8 cellular contexts compared by ENCODE assay signal in genomic region chrX:106612403-106612789, GRCh38. TPM values are rescaled to one million over a fixed set of nuclear protein-coding genes. Genes with fewer than 3 reads are reported as not detected.
DNase-seq lines count a peak whose midpoint lies in the region; ATAC-seq and TF ChIP-seq lines count a peak whose summit lies in the region.

No MANE protein-coding gene starts in this region.

- no peaks in the 10 kb centered on the region for H3K79me2 ChIP-seq in hepatocyte

- no peaks in the 10 kb centered on the region for H4K20me1 ChIP-seq in hepatocyte (ENCODE audit: insufficient read depth, poor library complexity, severe bottlenecking)

- H3K4me1 Mint-ChIP-seq in activated B cell treated with CpG ODN at 0.5 μM for 24 hours = peaks cover 16% of the 10 kb centered on the region

- CTCF ChIA-PET in activated B cell treated with CpG ODN at 0.5 μM for 24 hours (lab: Charles Lee) = interaction anchor here (1.1 kb wide), 1 partner anchor 129 kb away, joined by 3 read pairs; no protein-coding TSS in a partner anchor

- no peaks in the 10 kb centered on the region for H3K27me3 ChIP-seq in hepatocyte
- H3K27me3 ChIP-seq in skeletal muscle satellite cell (ENCODE audit: control insufficient read depth, insufficient read depth, low read length) = peaks cover 7% of the 10 kb centered on the region

- POLR2A ChIA-PET in activated B cell treated with CpG ODN at 0.5 μM for 24 hours (lab: Charles Lee) = interaction anchor here (1.6 kb wide), 1 partner anchor 1479 kb away, joined by 6 read pairs; the partner anchor contains the start of genes ATG4A and PSMD10

- H3K27me3 Mint-ChIP-seq in activated B cell treated with CpG ODN at 0.5 μM for 24 hours = no peaks in the 10 kb centered on the region

- intact Hi-C loops in activated B cell treated with CpG ODN at 0.5 μM for 24 hours (cut with micrococcal nuclease) = loop anchor here (5.0 kb wide), 3 partner anchors 190 to 595 kb away; partner anchors contain the start of genes DNAAF6, MORC4, NUP62CL and TBC1D8B

- H3K4me3 Mint-ChIP-seq in activated B cell treated with CpG ODN at 0.5 μM for 24 hours = peak overlapping the region; percentile 93

- H3K4me2 ChIP-seq in hepatocyte (peak overlapping the region; percentile 87), skeletal muscle satellite cell (ENCODE audit: low read length) (peak overlapping the region; percentile 85)

- H3K4me3 ChIP-seq in hepatocyte (peak overlapping the region; percentile 28), skeletal muscle satellite cell (ENCODE audit: low read length) (peak overlapping the region; percentile 73)

- peak overlapping the region; percentile 70 for H3K9ac ChIP-seq in skeletal muscle satellite cell (ENCODE audit: low read depth, low read length)

- TF ChIP-seq CTCF in 22Rv1 (IDR thresholded peaks at IDR 0.05) (no peak), activated B cell treated with CpG ODN at 0.5 μM for 24 hours (IDR thresholded peaks at IDR 0.05) (no peak), hepatocyte (IDR thresholded peaks at IDR 0.05; ENCODE audit: poor library complexity) (no peak)

- H3K4me1 ChIP-seq in hepatocyte (ENCODE audit: insufficient read depth) (no peaks in the 10 kb centered on the region), skeletal muscle satellite cell (ENCODE audit: control insufficient read depth, insufficient read depth, low read length) (no peaks in the 10 kb centered on the region)

- 63% methylated on average over 10 of the region's 10 CpGs for WGBS in hepatocyte (ENCODE audit: low lambda C conversion rate, missing lambda C conversion rate)

- DNase-seq in activated B cell treated with CpG ODN at 0.5 μM for 24 hours = no peak
- DNase-seq in hepatocyte (ENCODE audit: low spot score) = peak; percentile 13
- no peak for DNase-seq in NCI-H1048 (lab: John Stamatoyannopoulos, UW)
- DNase-seq in activated CD4-positive, alpha-beta T cell treated with anti-CD3 and anti-CD28 coated beads for 48 hours = no peak

- H3K36me3 Mint-ChIP-seq in activated B cell treated with CpG ODN at 0.5 μM for 24 hours (ENCODE audit: low read depth) = peaks cover 5% of the 10 kb centered on the region

- H3K9me3 Mint-ChIP-seq in activated B cell treated with CpG ODN at 0.5 μM for 24 hours = no peaks in the 10 kb centered on the region

- peak overlapping the region; percentile 80 for H3K27ac Mint-ChIP-seq in activated B cell treated with CpG ODN at 0.5 μM for 24 hours

- H3K9me3 ChIP-seq in hepatocyte (ENCODE audit: low read depth) = no peaks in the 10 kb centered on the region
- no peaks in the 10 kb centered on the region for H3K9me3 ChIP-seq in skeletal muscle satellite cell (replicated peaks; ENCODE audit: low read length)

- peak overlapping the region; percentile 84 for H2AFZ ChIP-seq in hepatocyte

- H3K36me3 ChIP-seq in hepatocyte (replicated peaks; ENCODE audit: insufficient read depth, low read depth) (no peaks in the 10 kb centered on the region), skeletal muscle satellite cell (ENCODE audit: insufficient read depth, low read length) (no peaks in the 10 kb centered on the region)

- H3K27ac ChIP-seq in 22Rv1 (peak overlapping the region; percentile 44), hepatocyte (no peak overlapping the region)

- H3K9me2 ChIP-seq in hepatocyte (replicated peaks; ENCODE audit: insufficient read depth) = no peaks in the 10 kb centered on the region

- ATAC-seq in GM18861 (IDR thresholded peaks at IDR 0.05; ENCODE audit: unreplicated experiment) (peak; percentile 10), HG03066 (IDR thresholded peaks at IDR 0.05; ENCODE audit: low read depth, unreplicated experiment) (peak; percentile 19), activated B cell treated with CpG ODN at 0.5 μM for 24 hours (ENCODE audit: low read depth) (no peak)

RNA-seq across cellular contexts. Expression of gene RADX, which starts 0.6 kb away (rescaled TPM):
- 8.5 and 10.9 TPM in 2 replicates for total RNA-seq in activated B cell treated with CpG ODN at 0.5 μM for 24 hours
- 2.6 and 4.2 TPM in 2 replicates for total RNA-seq in hepatocyte
- polyA plus RNA-seq in hepatocyte = 2.1 and 2.9 TPM in 2 replicates
- 3.1 and 5.1 TPM in 2 replicates for total RNA-seq in skeletal muscle satellite cell (2012; rRNA removed)
